ENCODE assay signal across 22 cellular contexts in the genomic region with DNA sequence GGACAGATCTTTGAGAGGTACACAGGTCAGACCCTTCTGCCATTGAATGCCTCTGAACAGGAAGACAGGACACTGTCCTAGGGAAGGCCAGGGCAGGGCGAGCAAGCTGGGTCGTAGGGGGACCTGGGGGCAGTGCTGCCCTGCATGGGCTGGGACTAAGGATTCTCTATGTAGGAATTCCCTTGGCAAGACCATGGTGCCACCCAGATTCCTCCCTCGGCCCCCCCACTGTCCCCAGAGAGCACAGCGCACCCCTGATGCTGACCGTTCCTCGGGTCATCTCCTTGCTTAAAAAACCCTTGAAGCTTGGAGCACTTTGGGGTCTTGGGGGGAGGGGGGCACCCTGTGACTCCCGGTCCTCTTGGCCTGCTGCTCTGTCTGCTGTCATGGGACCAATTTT.
"Had no signal": no experiment of that assay in that cellular context is flagged by ENCODE, and none has a peak within 500 bp of the region (broad histone marks: within the 10 kb centered on the region; RNA-seq: fewer than 3 reads in every experiment).

No MANE protein-coding gene starts in this region.

- H3K9me3 ChIP-seq: MG63, SJCRH30 had no signal

- FAIRE-seq: HTR-8/SVneo, RCC 7860 had no signal

- H3K36me3 ChIP-seq: MG63, SJCRH30 had no signal

- H3K4me3 ChIP-seq: MG63, SJCRH30 had no signal

- DNase-seq: KBM-7, MG63, NCI-H1092, NCI-H1105 treated with DMSO at 0.1 percent for 48 hours, NCI-H1417 treated with DMSO at 0.1 percent for 48 hours, NCI-H146, NCI-H1694 treated with DMSO at 0.1 percent for 48 hours, NCI-H1930, NCI-H2081, NCI-H2171, NCI-H226, NCI-H446, NCI-H510A, NCI-H524 treated with DMSO at 0.1 percent for 48 hours, NCI-H69, NCI-H774, RPMI8226, SHP77 treated with DMSO at 0.1 percent for 48 hours, SJCRH30 had no signal

- H3K27ac ChIP-seq: HL-60, SJCRH30 had no signal
